ENCODE assay signal across 1 cellular context in the genomic region with DNA sequence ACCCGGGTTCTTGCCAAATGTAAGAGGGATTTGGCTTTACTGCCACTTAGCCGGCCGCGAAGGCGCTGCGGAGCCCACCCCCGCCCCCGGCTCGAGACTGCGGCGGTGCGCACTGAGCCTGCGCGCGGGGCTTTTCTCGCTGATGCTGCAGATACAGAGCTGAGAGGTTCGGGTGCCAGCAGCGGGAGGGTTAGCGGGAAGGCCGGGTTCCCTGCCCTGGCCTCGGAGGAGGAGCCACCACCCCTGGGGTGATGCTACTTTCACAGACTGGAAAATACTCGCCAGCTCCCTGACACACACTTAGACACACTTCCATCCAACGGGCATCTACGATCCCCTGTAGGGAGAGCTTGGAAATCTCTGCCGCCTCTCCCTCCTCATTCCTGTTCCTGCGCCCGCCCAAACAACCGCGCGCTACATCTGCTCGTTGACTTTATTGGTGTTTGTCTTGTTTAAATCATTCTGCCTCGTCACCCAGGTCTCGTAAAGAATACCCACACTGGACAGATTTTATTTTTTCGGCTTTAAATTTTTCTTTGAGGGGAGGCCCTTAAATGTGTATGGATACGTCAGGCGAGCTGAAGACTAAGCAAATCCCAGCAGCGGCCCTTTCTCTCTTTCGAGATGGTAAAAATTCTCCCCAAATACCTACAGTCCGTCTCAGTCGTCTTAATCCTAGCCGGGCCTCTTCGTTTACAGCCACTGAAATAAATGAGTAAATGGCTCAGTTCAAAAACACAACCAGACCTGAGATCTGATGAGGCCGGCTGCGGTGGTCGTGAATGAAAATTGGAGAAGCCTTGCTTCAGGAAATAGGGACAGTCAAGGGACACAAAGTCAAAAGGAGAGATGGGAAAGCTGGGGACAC.
TF ChIP-seq lines count a peak whose summit lies in the region.

No MANE protein-coding gene starts in this region.

TF ChIP-seq in GM12878, 131 proteins besides CTCF, POLR2A, EP300 and RAD21:
- TF ChIP-seq, protein P1, sequence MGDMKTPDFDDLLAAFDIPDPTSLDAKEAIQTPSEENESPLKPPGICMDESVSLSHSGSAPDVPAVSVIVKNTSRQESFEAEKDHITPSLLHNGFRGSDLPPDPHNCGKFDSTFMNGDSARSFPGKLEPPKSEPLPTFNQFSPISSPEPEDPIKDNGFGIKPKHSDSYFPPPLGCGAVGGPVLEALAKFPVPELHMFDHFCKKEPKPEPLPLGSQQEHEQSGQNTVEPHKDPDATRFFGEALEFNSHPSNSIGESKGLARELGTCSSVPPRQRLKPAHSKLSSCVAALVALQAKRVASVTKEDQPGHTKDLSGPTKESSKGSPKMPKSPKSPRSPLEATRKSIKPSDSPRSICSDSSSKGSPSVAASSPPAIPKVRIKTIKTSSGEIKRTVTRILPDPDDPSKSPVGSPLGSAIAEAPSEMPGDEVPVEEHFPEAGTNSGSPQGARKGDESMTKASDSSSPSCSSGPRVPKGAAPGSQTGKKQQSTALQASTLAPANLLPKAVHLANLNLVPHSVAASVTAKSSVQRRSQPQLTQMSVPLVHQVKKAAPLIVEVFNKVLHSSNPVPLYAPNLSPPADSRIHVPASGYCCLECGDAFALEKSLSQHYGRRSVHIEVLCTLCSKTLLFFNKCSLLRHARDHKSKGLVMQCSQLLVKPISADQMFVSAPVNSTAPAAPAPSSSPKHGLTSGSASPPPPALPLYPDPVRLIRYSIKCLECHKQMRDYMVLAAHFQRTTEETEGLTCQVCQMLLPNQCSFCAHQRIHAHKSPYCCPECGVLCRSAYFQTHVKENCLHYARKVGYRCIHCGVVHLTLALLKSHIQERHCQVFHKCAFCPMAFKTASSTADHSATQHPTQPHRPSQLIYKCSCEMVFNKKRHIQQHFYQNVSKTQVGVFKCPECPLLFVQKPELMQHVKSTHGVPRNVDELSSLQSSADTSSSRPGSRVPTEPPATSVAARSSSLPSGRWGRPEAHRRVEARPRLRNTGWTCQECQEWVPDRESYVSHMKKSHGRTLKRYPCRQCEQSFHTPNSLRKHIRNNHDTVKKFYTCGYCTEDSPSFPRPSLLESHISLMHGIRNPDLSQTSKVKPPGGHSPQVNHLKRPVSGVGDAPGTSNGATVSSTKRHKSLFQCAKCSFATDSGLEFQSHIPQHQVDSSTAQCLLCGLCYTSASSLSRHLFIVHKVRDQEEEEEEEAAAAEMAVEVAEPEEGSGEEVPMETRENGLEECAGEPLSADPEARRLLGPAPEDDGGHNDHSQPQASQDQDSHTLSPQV (IDR thresholded peaks at IDR 0.05), result no peak
- TF ChIP-seq MEF2A (IDR thresholded peaks at IDR 0.05; ENCODE audit: insufficient read depth, low read depth, low read length), result no peak
- no peak for TF ChIP-seq ASH2L (IDR thresholded peaks at IDR 0.05; ENCODE audit: borderline replicate concordance, low read depth)
- TF ChIP-seq KDM1A (IDR thresholded peaks at IDR 0.05; ENCODE audit: borderline replicate concordance), result no peak
- TF ChIP-seq NR2C1 (IDR thresholded peaks at IDR 0.05), result no peak
- TF ChIP-seq, protein P2, sequence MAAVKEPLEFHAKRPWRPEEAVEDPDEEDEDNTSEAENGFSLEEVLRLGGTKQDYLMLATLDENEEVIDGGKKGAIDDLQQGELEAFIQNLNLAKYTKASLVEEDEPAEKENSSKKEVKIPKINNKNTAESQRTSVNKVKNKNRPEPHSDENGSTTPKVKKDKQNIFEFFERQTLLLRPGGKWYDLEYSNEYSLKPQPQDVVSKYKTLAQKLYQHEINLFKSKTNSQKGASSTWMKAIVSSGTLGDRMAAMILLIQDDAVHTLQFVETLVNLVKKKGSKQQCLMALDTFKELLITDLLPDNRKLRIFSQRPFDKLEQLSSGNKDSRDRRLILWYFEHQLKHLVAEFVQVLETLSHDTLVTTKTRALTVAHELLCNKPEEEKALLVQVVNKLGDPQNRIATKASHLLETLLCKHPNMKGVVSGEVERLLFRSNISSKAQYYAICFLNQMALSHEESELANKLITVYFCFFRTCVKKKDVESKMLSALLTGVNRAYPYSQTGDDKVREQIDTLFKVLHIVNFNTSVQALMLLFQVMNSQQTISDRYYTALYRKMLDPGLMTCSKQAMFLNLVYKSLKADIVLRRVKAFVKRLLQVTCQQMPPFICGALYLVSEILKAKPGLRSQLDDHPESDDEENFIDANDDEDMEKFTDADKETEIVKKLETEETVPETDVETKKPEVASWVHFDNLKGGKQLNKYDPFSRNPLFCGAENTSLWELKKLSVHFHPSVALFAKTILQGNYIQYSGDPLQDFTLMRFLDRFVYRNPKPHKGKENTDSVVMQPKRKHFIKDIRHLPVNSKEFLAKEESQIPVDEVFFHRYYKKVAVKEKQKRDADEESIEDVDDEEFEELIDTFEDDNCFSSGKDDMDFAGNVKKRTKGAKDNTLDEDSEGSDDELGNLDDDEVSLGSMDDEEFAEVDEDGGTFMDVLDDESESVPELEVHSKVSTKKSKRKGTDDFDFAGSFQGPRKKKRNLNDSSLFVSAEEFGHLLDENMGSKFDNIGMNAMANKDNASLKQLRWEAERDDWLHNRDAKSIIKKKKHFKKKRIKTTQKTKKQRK (IDR thresholded peaks at IDR 0.05; ENCODE audit: low read depth, low read length), result no peak
- TF ChIP-seq YY1 (IDR thresholded peaks at IDR 0.05; ENCODE audit: low read depth, low read length), result no peak
- TF ChIP-seq, protein P3, sequence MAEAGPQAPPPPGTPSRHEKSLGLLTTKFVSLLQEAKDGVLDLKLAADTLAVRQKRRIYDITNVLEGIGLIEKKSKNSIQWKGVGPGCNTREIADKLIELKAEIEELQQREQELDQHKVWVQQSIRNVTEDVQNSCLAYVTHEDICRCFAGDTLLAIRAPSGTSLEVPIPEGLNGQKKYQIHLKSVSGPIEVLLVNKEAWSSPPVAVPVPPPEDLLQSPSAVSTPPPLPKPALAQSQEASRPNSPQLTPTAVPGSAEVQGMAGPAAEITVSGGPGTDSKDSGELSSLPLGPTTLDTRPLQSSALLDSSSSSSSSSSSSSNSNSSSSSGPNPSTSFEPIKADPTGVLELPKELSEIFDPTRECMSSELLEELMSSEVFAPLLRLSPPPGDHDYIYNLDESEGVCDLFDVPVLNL (IDR thresholded peaks at IDR 0.05; ENCODE audit: low read depth, low read length), result no peak
- TF ChIP-seq, protein P4, sequence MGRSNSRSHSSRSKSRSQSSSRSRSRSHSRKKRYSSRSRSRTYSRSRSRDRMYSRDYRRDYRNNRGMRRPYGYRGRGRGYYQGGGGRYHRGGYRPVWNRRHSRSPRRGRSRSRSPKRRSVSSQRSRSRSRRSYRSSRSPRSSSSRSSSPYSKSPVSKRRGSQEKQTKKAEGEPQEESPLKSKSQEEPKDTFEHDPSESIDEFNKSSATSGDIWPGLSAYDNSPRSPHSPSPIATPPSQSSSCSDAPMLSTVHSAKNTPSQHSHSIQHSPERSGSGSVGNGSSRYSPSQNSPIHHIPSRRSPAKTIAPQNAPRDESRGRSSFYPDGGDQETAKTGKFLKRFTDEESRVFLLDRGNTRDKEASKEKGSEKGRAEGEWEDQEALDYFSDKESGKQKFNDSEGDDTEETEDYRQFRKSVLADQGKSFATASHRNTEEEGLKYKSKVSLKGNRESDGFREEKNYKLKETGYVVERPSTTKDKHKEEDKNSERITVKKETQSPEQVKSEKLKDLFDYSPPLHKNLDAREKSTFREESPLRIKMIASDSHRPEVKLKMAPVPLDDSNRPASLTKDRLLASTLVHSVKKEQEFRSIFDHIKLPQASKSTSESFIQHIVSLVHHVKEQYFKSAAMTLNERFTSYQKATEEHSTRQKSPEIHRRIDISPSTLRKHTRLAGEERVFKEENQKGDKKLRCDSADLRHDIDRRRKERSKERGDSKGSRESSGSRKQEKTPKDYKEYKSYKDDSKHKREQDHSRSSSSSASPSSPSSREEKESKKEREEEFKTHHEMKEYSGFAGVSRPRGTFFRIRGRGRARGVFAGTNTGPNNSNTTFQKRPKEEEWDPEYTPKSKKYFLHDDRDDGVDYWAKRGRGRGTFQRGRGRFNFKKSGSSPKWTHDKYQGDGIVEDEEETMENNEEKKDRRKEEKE (IDR thresholded peaks at IDR 0.05), result no peak
- no peak for TF ChIP-seq ATF7 (IDR thresholded peaks at IDR 0.05; ENCODE audit: low read depth)
- no peak for TF ChIP-seq RELA (IDR thresholded peaks at IDR 0.05; ENCODE audit: borderline replicate concordance, partially characterized antibody)
- TF ChIP-seq, protein P5, sequence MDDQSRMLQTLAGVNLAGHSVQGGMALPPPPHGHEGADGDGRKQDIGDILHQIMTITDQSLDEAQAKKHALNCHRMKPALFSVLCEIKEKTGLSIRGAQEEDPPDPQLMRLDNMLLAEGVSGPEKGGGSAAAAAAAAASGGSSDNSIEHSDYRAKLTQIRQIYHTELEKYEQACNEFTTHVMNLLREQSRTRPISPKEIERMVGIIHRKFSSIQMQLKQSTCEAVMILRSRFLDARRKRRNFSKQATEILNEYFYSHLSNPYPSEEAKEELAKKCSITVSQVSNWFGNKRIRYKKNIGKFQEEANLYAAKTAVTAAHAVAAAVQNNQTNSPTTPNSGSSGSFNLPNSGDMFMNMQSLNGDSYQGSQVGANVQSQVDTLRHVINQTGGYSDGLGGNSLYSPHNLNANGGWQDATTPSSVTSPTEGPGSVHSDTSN (IDR thresholded peaks at IDR 0.05; ENCODE audit: insufficient replicate concordance, low read depth, low read length), result no peak
- no peak for TF ChIP-seq MTA2 (IDR thresholded peaks at IDR 0.05; ENCODE audit: low read depth)
- no peak for TF ChIP-seq IKZF2 (IDR thresholded peaks at IDR 0.05)
- no peak for TF ChIP-seq RFX5 (IDR thresholded peaks at IDR 0.05; ENCODE audit: low read depth, low read length)
- TF ChIP-seq, protein P6, sequence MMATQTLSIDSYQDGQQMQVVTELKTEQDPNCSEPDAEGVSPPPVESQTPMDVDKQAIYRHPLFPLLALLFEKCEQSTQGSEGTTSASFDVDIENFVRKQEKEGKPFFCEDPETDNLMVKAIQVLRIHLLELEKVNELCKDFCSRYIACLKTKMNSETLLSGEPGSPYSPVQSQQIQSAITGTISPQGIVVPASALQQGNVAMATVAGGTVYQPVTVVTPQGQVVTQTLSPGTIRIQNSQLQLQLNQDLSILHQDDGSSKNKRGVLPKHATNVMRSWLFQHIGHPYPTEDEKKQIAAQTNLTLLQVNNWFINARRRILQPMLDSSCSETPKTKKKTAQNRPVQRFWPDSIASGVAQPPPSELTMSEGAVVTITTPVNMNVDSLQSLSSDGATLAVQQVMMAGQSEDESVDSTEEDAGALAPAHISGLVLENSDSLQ (IDR thresholded peaks at IDR 0.05), result no peak
- TF ChIP-seq GABPA (IDR thresholded peaks at IDR 0.05; ENCODE audit: low read depth), result no peak
- TF ChIP-seq, protein P7, sequence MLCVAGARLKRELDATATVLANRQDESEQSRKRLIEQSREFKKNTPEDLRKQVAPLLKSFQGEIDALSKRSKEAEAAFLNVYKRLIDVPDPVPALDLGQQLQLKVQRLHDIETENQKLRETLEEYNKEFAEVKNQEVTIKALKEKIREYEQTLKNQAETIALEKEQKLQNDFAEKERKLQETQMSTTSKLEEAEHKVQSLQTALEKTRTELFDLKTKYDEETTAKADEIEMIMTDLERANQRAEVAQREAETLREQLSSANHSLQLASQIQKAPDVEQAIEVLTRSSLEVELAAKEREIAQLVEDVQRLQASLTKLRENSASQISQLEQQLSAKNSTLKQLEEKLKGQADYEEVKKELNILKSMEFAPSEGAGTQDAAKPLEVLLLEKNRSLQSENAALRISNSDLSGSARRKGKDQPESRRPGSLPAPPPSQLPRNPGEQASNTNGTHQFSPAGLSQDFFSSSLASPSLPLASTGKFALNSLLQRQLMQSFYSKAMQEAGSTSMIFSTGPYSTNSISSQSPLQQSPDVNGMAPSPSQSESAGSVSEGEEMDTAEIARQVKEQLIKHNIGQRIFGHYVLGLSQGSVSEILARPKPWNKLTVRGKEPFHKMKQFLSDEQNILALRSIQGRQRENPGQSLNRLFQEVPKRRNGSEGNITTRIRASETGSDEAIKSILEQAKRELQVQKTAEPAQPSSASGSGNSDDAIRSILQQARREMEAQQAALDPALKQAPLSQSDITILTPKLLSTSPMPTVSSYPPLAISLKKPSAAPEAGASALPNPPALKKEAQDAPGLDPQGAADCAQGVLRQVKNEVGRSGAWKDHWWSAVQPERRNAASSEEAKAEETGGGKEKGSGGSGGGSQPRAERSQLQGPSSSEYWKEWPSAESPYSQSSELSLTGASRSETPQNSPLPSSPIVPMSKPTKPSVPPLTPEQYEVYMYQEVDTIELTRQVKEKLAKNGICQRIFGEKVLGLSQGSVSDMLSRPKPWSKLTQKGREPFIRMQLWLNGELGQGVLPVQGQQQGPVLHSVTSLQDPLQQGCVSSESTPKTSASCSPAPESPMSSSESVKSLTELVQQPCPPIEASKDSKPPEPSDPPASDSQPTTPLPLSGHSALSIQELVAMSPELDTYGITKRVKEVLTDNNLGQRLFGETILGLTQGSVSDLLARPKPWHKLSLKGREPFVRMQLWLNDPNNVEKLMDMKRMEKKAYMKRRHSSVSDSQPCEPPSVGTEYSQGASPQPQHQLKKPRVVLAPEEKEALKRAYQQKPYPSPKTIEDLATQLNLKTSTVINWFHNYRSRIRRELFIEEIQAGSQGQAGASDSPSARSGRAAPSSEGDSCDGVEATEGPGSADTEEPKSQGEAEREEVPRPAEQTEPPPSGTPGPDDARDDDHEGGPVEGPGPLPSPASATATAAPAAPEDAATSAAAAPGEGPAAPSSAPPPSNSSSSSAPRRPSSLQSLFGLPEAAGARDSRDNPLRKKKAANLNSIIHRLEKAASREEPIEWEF (IDR thresholded peaks at IDR 0.05; ENCODE audit: insufficient replicate concordance, low read depth, low read length), result no peak
- no peak for TF ChIP-seq SMARCA5 (IDR thresholded peaks at IDR 0.05)
